22 cellular contexts compared by ENCODE assay signal in the genomic region with DNA sequence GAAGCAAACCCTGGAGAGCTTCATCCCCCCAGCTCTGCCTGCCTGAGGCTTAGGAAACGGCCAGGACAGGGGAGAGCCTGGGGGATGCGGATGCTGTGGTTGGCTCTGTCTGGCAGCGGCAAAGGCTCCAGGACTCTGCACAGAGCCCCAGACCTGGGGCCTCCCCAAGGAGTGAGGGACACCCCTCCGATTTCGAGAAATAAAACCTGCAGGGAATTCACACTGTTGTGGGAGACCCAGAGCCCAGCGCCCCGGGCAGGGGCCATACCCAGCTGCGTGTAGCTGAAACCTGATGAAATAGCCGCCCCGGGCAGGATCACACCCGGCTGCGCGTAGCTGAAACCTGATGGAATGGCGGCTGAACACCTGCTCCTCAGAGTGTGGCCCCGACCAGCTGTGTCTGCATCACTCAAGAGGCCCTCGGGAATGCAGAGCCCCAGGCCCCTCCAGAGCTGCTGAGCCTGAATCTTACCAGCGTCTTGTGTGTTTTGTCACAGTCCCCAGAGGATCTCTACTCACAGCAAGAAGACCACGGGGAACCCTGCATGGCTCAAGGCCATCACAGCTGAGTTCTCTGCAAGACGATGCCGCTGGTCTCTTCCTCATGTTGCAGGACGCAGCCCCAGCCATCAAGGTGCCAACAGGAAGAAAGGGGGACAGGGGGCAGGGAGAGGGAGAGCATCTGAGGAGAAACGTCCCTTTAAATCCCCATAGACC. TPM values are rescaled to one million over a fixed set of nuclear protein-coding genes. Genes with fewer than 3 reads are reported as not detected.
"Had no signal": no experiment of that assay in that cellular context is flagged by ENCODE, and none has a peak within 500 bp of the region (broad histone marks: within the 10 kb centered on the region; RNA-seq: fewer than 3 reads in every experiment).

No MANE protein-coding gene starts in this region.

- H3K4me3 ChIP-seq: ovary, tibial nerve, vagina had no signal

- H3K27ac ChIP-seq: foreskin keratinocyte, ovary, tibial nerve, vagina had no signal

- H3K9me3 ChIP-seq: ovary, vagina had no signal

- H3K9me3 Mint-ChIP-seq: activated CD8-positive, alpha-beta T cell treated with anti-CD3 and anti-CD28 coated beads for 36 hours; activated naive CD8-positive, alpha-beta T cell treated with anti-CD3 and anti-CD28 coated beads for 36 hours; activated T-cell treated with anti-CD3 and anti-CD28 coated beads, Interleukin-2, amount 50 U/mL, for 72 hours; central memory CD8-positive, alpha-beta T cell; neural crest cell had no signal

- H3K27me3 ChIP-seq: ovary had no signal

- ATAC-seq: activated CD8-positive, alpha-beta T cell treated with anti-CD3 and anti-CD28 coated beads for 36 hours; activated T-cell treated with anti-CD3 and anti-CD28 coated beads, Interleukin-2, amount 50 U/mL, for 72 hours; foreskin keratinocyte had no signal

- DNase-seq: activated B cell treated with CpG ODN at 0.5 μM for 24 hours; activated CD4-positive, alpha-beta T cell treated with anti-CD3 and anti-CD28 coated beads for 48 hours; activated CD8-positive, alpha-beta memory T cell treated with anti-CD3 and anti-CD28 coated beads, Interleukin-2, amount 50 U/mL, for 48 hours; activated CD8-positive, alpha-beta T cell treated with anti-CD3 and anti-CD28 coated beads for 36 hours; activated gamma-delta T cell; activated naive CD8-positive, alpha-beta T cell treated with anti-CD3 and anti-CD28 coated beads for 36 hours; activated T-cell treated with anti-CD3 and anti-CD28 coated beads, Interleukin-2, amount 50 U/mL, for 72 hours; amygdala; cortex of kidney; effector CD4-positive, alpha-beta T cell; foreskin keratinocyte; stimulated activated CD4-positive, alpha-beta T cell treated with anti-CD3 and anti-CD28 coated beads, Interleukin-15, amount 100 ng/mL, for 24 hours; stimulated activated CD4-positive, alpha-beta T cell treated with anti-CD3 and anti-CD28 coated beads, Interleukin-4, amount 100 ng/mL, for 1 hour; stimulated activated naive CD4-positive, alpha-beta T cell treated with Interleukin-2 at 50 U/mL for 16 hours; substantia nigra had no signal

- H3K4me1 ChIP-seq: foreskin keratinocyte, tibial nerve, vagina had no signal

- H3K4me1 Mint-ChIP-seq: activated B cell treated with CpG ODN at 0.5 μM for 24 hours; central memory CD8-positive, alpha-beta T cell had no signal

- H3K36me3 Mint-ChIP-seq: activated naive CD8-positive, alpha-beta T cell treated with anti-CD3 and anti-CD28 coated beads for 36 hours; brain had no signal

- H3K4me3 Mint-ChIP-seq: activated B cell treated with CpG ODN at 0.5 μM for 24 hours; activated CD8-positive, alpha-beta T cell treated with anti-CD3 and anti-CD28 coated beads for 36 hours; activated naive CD8-positive, alpha-beta T cell treated with anti-CD3 and anti-CD28 coated beads for 36 hours; activated T-cell treated with anti-CD3 and anti-CD28 coated beads, Interleukin-2, amount 50 U/mL, for 72 hours; brain; central memory CD8-positive, alpha-beta T cell; neural crest cell had no signal

- H3K27ac Mint-ChIP-seq: activated B cell treated with CpG ODN at 0.5 μM for 24 hours; activated CD8-positive, alpha-beta T cell treated with anti-CD3 and anti-CD28 coated beads for 36 hours; activated naive CD8-positive, alpha-beta T cell treated with anti-CD3 and anti-CD28 coated beads for 36 hours; activated T-cell treated with anti-CD3 and anti-CD28 coated beads, Interleukin-2, amount 50 U/mL, for 72 hours had no signal

- H3K36me3 ChIP-seq: ovary, tibial nerve, vagina had no signal

RNA-seq across cellular contexts. Expression of a gene that starts 46.5 kb away (rescaled TPM):
- total RNA-seq: activated B cell treated with CpG ODN at 0.5 μM for 24 hours; activated CD8-positive, alpha-beta T cell treated with anti-CD3 and anti-CD28 coated beads for 36 hours; activated naive CD8-positive, alpha-beta T cell treated with anti-CD3 and anti-CD28 coated beads for 36 hours; foreskin keratinocyte; T-helper 2 cell treated with Interferon-gamma antibody and Interleukin-4, amounts not matched to agents 100 ng/mL and 5 ng/mL, for 36 hours had no signal
- polyA plus RNA-seq: foreskin keratinocyte had no signal
